ENCODE assay signal across 8 cellular contexts in genomic region chr9:132877818-132878694, GRCh38.
DNase-seq lines count a peak whose midpoint lies in the region; ATAC-seq, FAIRE-seq and TF ChIP-seq lines count a peak whose summit lies in the region.

AK8 (minus strand) TSS chr9:132878284; CDS start chr9:132878255, 29 bp downstream.

- peak within 1 kb of the TSS; percentile 87 for H3K27ac Mint-ChIP-seq in central memory CD8-positive, alpha-beta T cell (ENCODE audit: low read depth)

- no peaks in the 10 kb centered on the region for H3K9me3 Mint-ChIP-seq in central memory CD8-positive, alpha-beta T cell

- no peak for FAIRE-seq in H54 (lab: Jason Lieb, UNC)

- H3K27me3 Mint-ChIP-seq in central memory CD8-positive, alpha-beta T cell: no peaks in the 10 kb centered on the region

- peak; percentile 85 for DNase-seq in ELF-1 (ENCODE audit: low read depth, low spot score)
- peak; percentile 95 for DNase-seq in H54 (ENCODE audit: insufficient read length, low spot score)
- peak; percentile 24 for DNase-seq in NCI-H1694 treated with DMSO at 0.1 percent for 48 hours (lab: John Stamatoyannopoulos, UW)
- DNase-seq in central memory CD8-positive, alpha-beta T cell (ENCODE audit: low spot score in 2 of 2): peak; percentile 64 to 66
- peak; percentile 83 for DNase-seq in islet precursor cell
- DNase-seq in stimulated activated CD4-positive, alpha-beta T cell treated with anti-CD3 and anti-CD28 coated beads, Interleukin-12 subunit alpha, Interleukin-12 subunit beta, amount 100 ng/mL, for 24 hours (ENCODE audit: low read depth in 2 of 2): peak; percentile 53 to 63

- H3K36me3 Mint-ChIP-seq in central memory CD8-positive, alpha-beta T cell (ENCODE audit: insufficient read depth): peaks cover 16% of the 10 kb centered on the region

- TF ChIP-seq POLR2A in H54 (IDR thresholded peaks at IDR 0.05; ENCODE audit: low read depth, low read length): peak; percentile 47

- H3K4me1 Mint-ChIP-seq in central memory CD8-positive, alpha-beta T cell: peaks cover 17% of the 10 kb centered on the region

- H3K4me3 Mint-ChIP-seq in central memory CD8-positive, alpha-beta T cell: peak within 1 kb of the TSS; percentile 80

- peak; percentile 84 to 91 for ATAC-seq in activated CD4-positive, CD25-positive, alpha-beta regulatory T cell treated with anti-CD3 and anti-CD28 coated beads, Interleukin-2, amount 50 U/mL, for 24 hours
- ATAC-seq in central memory CD8-positive, alpha-beta T cell (replicated peaks; ENCODE audit: extremely low read depth, poor library complexity, severe bottlenecking): peak; percentile 74
- no peak for ATAC-seq in GM18873 (IDR thresholded peaks at IDR 0.05; ENCODE audit: low FRiP score, unreplicated experiment)

Comparison
In these comparisons a context has a peak if more than half of its experiments do, and no peak if none do; other contexts are left out.
1. DNase-seq: peak in every context shown above with its lines; median percentile 95 in H54; 85 in ELF-1; 83 in islet precursor cell; 65 in central memory CD8-positive, alpha-beta T cell; 58 in stimulated activated CD4-positive, alpha-beta T cell treated with anti-CD3 and anti-CD28 coated beads, Interleukin-12 subunit alpha, Interleukin-12 subunit beta, amount 100 ng/mL, for 24 hours; 24 in NCI-H1694 treated with DMSO at 0.1 percent for 48 hours.